1 cellular context compared by ENCODE assay signal in the genomic region with DNA sequence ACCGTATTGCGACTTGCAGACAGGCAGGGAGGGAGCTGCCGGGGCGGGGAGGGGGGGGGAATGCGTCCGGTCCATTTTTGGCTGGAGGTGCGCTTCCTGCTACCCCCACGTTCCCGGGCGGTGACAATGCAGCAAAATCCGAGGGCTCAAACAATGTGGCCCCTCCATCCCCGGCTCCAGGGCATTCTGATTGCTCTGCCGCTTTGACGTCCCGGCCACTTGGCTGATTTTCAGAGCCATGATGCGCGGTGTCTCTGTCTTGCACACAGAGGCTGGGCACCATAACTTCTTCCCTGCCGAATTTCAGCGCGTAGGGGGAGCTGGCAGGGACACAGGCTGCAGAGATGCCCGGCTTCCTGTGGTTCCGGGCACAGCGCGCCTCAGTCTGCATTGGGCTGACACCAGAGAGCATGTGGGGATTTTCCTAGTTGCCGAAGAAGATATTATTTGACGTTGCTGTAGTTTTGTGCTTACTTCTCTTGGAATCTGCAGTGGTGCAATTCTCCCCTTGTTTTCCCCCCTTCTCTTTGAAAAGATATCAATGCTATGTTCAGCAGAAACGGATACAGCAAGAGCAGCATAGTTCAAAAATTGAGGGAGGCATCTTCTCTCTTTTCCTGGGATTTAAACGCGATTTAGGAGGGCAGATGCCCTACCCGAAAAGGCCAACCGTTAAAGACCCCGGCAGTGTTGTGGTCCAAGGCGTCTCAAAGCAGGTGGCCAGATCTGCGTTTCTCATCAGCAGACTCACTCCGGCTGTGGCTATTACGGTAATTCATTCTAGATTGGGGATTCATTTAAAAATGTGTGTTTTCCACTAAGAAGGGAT.
TF ChIP-seq lines count a peak whose summit lies in the region.

No MANE protein-coding gene starts in this region.

TF ChIP-seq in endothelial cell of umbilical vein, 7 proteins besides CTCF, POLR2A, EP300 and RAD21:
- TF ChIP-seq JUN (IDR thresholded peaks at IDR 0.05; ENCODE audit: borderline replicate concordance, insufficient read depth, insufficient read length, low read depth): no peak
- TF ChIP-seq POLR2AphosphoS5 (IDR thresholded peaks at IDR 0.05; ENCODE audit: insufficient read depth, low read depth, low read length): no peak
- TF ChIP-seq GATA2 (IDR thresholded peaks at IDR 0.05; ENCODE audit: insufficient read depth, insufficient read length, low read depth, low read length): no peak
- TF ChIP-seq, protein P1, sequence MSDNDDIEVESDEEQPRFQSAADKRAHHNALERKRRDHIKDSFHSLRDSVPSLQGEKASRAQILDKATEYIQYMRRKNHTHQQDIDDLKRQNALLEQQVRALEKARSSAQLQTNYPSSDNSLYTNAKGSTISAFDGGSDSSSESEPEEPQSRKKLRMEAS (IDR thresholded peaks at IDR 0.05; ENCODE audit: insufficient read depth, insufficient read length): no peak
- TF ChIP-seq FOS (IDR thresholded peaks at IDR 0.05; ENCODE audit: borderline replicate concordance, insufficient read depth, low read length): no peak
- TF ChIP-seq MYC (IDR thresholded peaks at IDR 0.05; ENCODE audit: low read depth, low read length): no peak
- peak; percentile 90 for TF ChIP-seq EZH2 (IDR thresholded peaks at IDR 0.05; ENCODE audit: borderline replicate concordance, low read depth, low read length, severe bottlenecking)
